In the genomic region with DNA sequence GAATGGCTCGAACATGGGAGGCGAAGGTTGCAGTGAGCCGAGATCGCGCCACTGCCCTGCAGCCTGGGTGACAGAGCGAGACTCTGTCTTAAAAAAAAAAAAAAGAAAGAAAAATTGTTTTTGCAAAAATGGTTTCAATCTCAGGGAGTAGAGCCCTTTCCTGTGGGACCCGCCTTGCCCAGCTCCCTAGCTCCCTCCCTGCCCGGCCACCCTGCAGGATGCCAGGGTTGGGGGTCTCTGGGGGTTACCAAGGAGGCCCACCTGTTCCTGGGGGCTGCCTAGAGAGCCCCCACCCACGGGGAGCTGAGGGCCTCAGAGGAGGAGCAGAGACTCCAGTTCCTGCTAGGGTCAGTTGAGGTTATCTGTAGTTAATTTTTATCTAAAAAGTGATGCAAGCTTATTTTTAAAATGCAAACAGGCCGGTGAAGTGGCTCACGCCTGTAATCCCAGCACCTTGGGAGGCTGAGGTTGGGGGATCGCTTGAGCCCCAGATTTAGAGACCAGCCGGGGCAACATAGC, we compare ENCODE assay signal across 1 cellular context.
TF ChIP-seq lines count a peak whose summit lies in the region.

No MANE protein-coding gene starts in this region.

TF ChIP-seq in K562, 482 proteins besides CTCF, POLR2A, EP300 and RAD21:
- TF ChIP-seq BMI1 (IDR thresholded peaks at IDR 0.05; ENCODE audit: low read length) (no peak), CEBPB (tag; IDR thresholded peaks at IDR 0.05) (0 out of 2 replicates have a peak, but pooled peaks have one; percentile 20), TCF7L2 (IDR thresholded peaks at IDR 0.05; ENCODE audit: low read depth, low read length) (no peak), ZKSCAN1 (IDR thresholded peaks at IDR 0.05; ENCODE audit: low read depth, low read length) (no peak)
